Comparison of ENCODE assay signal across 8 cellular contexts in genomic region chr17:61926831-61927210, GRCh38. TPM values are rescaled to one million over a fixed set of nuclear protein-coding genes. Genes with fewer than 3 reads are reported as not detected.
A peak's percentile ranks its signal among the peaks of the same experiment; 100 is the strongest.
DNase-seq lines count a peak whose midpoint lies in the region; ATAC-seq and TF ChIP-seq lines count a peak whose summit lies in the region.

No MANE protein-coding gene starts in this region.

- H3K36me3 ChIP-seq in Caco-2 (ENCODE audit: control insufficient read depth, insufficient read depth, low read length) (no peaks in the 10 kb centered on the region), duodenal mucosa (ENCODE audit: control insufficient read depth in 1 of 2, insufficient read depth in 2 of 2, low read length in 2 of 2) (peaks cover 2 to 12% of the 10 kb centered on the region in 2 donors)
- H3K36me3 ChIP-seq in naive thymus-derived CD4-positive, alpha-beta T cell (ENCODE audit: control insufficient read depth in 2 of 3, insufficient read depth in 3 of 3, low read length in 3 of 3) = peaks cover 0 to 17% (median 0%) of the 10 kb centered on the region in 3 experiments

- POLR2A ChIA-PET in Caco-2 (lab: Charles Lee) = no interaction called here
- POLR2A ChIA-PET in naive thymus-derived CD4-positive, alpha-beta T cell (lab: Charles Lee) = interaction anchor here (0.7 to 1.5 kb wide), 3 partner anchors 9 to 139 kb away, joined by 3 to 5 read pairs (median 4); no protein-coding TSS in a partner anchor

- H3K27ac Mint-ChIP-seq in Caco-2 (ENCODE audit: unreplicated experiment) = peak overlapping the region; percentile 94
- peak overlapping the region; percentile 90 to 98 (median 94) for H3K27ac Mint-ChIP-seq in naive thymus-derived CD4-positive, alpha-beta T cell

- intact Hi-C loops in Caco-2 (cut with micrococcal nuclease; ENCODE audit: unreplicated experiment) = loop anchor here (5.0 to 10.0 kb wide), 3 partner anchors 65 to 290 kb away; partner anchors contain the start of genes BRIP1 and MED13
- intact Hi-C loops in naive thymus-derived CD4-positive, alpha-beta T cell (cut with micrococcal nuclease) = loop anchor here (1.0 to 5.0 kb wide), 4 partner anchors 64 to 1330 kb away; partner anchors contain the start of genes BRIP1 (in 2 of the 2) and TANC2 (in 1 of the 2)

- no peaks in the 10 kb centered on the region for H3K27me3 Mint-ChIP-seq in Caco-2 (ENCODE audit: insufficient read depth, unreplicated experiment)
- H3K27me3 Mint-ChIP-seq in naive thymus-derived CD4-positive, alpha-beta T cell = peaks cover 0 to 3% (median 0%) of the 10 kb centered on the region in 5 donors

- H3K4me1 Mint-ChIP-seq in Caco-2 (ENCODE audit: low read depth, unreplicated experiment) = no peaks in the 10 kb centered on the region
- peaks cover 13 to 28% (median 21%) of the 10 kb centered on the region in 7 donors for H3K4me1 Mint-ChIP-seq in naive thymus-derived CD4-positive, alpha-beta T cell

- no peak overlapping the region for H3K27ac ChIP-seq in duodenal mucosa (ENCODE audit: low read depth, low read length)
- H3K27ac ChIP-seq in naive thymus-derived CD4-positive, alpha-beta T cell (ENCODE audit: low read depth, low read length) = peak overlapping the region; percentile 80

- H3K4me3 ChIP-seq in Caco-2 (ENCODE audit: low read depth, low read length) (peak overlapping the region; percentile 67), duodenal mucosa (ENCODE audit: low read depth in 1 of 2, low read length in 2 of 2) (peak overlapping the region; percentile 80 to 89)
- H3K4me3 ChIP-seq in naive thymus-derived CD4-positive, alpha-beta T cell (ENCODE audit: low read length) = peak overlapping the region; percentile 98

- H3K4me1 ChIP-seq in Caco-2 = no peaks in the 10 kb centered on the region
- peaks cover 11 to 14% of the 10 kb centered on the region in 2 donors for H3K4me1 ChIP-seq in duodenal mucosa (ENCODE audit: control insufficient read depth in 1 of 2, insufficient read depth in 2 of 2, low read length in 2 of 2)
- H3K4me1 ChIP-seq in naive thymus-derived CD4-positive, alpha-beta T cell (ENCODE audit: control insufficient read depth in 2 of 2, insufficient read depth in 2 of 2, low read length in 2 of 2) = peaks cover 11 to 19% of the 10 kb centered on the region in 2 donors

- H3K9me3 Mint-ChIP-seq in Caco-2 (ENCODE audit: unreplicated experiment) = no peaks in the 10 kb centered on the region
- H3K9me3 Mint-ChIP-seq in naive thymus-derived CD4-positive, alpha-beta T cell = peaks cover 0 to 8% (median 0%) of the 10 kb centered on the region in 11 donors

- CTCF ChIA-PET in Caco-2 (lab: Charles Lee) = no interaction called here
- CTCF ChIA-PET in naive thymus-derived CD4-positive, alpha-beta T cell (lab: Charles Lee) = interaction anchor here (1.6 kb wide), 1 partner anchor 139 kb away, joined by 4 read pairs; no protein-coding TSS in a partner anchor

- TF ChIP-seq CTCF in Caco-2 (IDR thresholded peaks at IDR 0.05; ENCODE audit: insufficient read depth in 1 of 2, low read depth in 1 of 2, low read length in 1 of 2, severe bottlenecking in 1 of 2, unreplicated experiment in 1 of 2) = no peak

- H3K9me3 ChIP-seq in Caco-2 = no peaks in the 10 kb centered on the region
- H3K9me3 ChIP-seq in duodenal mucosa (ENCODE audit: control insufficient read depth in 1 of 2, low read length in 2 of 2) = no peaks in the 10 kb centered on the region
- no peaks in the 10 kb centered on the region for H3K9me3 ChIP-seq in naive thymus-derived CD4-positive, alpha-beta T cell (ENCODE audit: control insufficient read depth in 2 of 3, low read length in 3 of 3)

- no peak for DNase-seq in Caco-2
- DNase-seq in LHCN-M2 (ENCODE audit: low read depth) = peak; percentile 1
- DNase-seq in naive thymus-derived CD4-positive, alpha-beta T cell = no peak
- DNase-seq in NCI-H1694 treated with DMSO at 0.1 percent for 48 hours (lab: John Stamatoyannopoulos, UW) = no peak
- no peak for DNase-seq in foreskin melanocyte
- no peak for DNase-seq in NAMALWA (ENCODE audit: low spot score)
- DNase-seq in AG08396 (ENCODE audit: low spot score) = no peak

- H3K36me3 Mint-ChIP-seq in Caco-2 (ENCODE audit: insufficient read depth, unreplicated experiment) = peaks cover 31% of the 10 kb centered on the region
- peaks cover 0 to 7% (median 5%) of the 10 kb centered on the region in 5 donors for H3K36me3 Mint-ChIP-seq in naive thymus-derived CD4-positive, alpha-beta T cell

- H3K27me3 ChIP-seq in Caco-2 (replicated peaks; ENCODE audit: control insufficient read depth, insufficient read depth, low read length) (no peaks in the 10 kb centered on the region), duodenal mucosa (ENCODE audit: control insufficient read depth in 1 of 2, insufficient read depth in 2 of 2, low read length in 2 of 2) (no peaks in the 10 kb centered on the region)
- H3K27me3 ChIP-seq in naive thymus-derived CD4-positive, alpha-beta T cell (ENCODE audit: control insufficient read depth in 2 of 2, insufficient read depth in 2 of 2, low read length in 2 of 2) = no peaks in the 10 kb centered on the region

- H3K9ac ChIP-seq in duodenal mucosa (ENCODE audit: low read depth in 1 of 2, low read length in 2 of 2) = peak overlapping the region; percentile 53 to 69

- peak overlapping the region; percentile 97 for H3K4me3 Mint-ChIP-seq in Caco-2 (ENCODE audit: unreplicated experiment)
- H3K4me3 Mint-ChIP-seq in naive thymus-derived CD4-positive, alpha-beta T cell = peak overlapping the region; percentile 88 to 96 (median 92)

- BruUV-seq in Caco-2 (replicated peaks; lab: Mats Ljungman, UMichigan) = no TSS peak

- no peak for ATAC-seq in naive thymus-derived CD4-positive, alpha-beta T cell

RNA-seq across cellular contexts. Expression of gene INTS2, which starts 1.0 kb away (rescaled TPM):
- 20.1 and 20.8 TPM in 2 replicates for total RNA-seq in Caco-2 (2022)
- 12.2 and 15.8 TPM in 2 replicates for total RNA-seq in LHCN-M2 (2014; rRNA removed)
- 2.4 TPM for polyA plus RNA-seq in LHCN-M2 (2012)
- total RNA-seq in naive thymus-derived CD4-positive, alpha-beta T cell = 10 to 100 TPM; 14.9 to 24.4 (median 19.2) TPM
- 1 to 10 TPM; 4.7 to 6.4 TPM for polyA plus RNA-seq in naive thymus-derived CD4-positive, alpha-beta T cell
